Comparison of ENCODE assay signal across 1 cellular context in the genomic region with DNA sequence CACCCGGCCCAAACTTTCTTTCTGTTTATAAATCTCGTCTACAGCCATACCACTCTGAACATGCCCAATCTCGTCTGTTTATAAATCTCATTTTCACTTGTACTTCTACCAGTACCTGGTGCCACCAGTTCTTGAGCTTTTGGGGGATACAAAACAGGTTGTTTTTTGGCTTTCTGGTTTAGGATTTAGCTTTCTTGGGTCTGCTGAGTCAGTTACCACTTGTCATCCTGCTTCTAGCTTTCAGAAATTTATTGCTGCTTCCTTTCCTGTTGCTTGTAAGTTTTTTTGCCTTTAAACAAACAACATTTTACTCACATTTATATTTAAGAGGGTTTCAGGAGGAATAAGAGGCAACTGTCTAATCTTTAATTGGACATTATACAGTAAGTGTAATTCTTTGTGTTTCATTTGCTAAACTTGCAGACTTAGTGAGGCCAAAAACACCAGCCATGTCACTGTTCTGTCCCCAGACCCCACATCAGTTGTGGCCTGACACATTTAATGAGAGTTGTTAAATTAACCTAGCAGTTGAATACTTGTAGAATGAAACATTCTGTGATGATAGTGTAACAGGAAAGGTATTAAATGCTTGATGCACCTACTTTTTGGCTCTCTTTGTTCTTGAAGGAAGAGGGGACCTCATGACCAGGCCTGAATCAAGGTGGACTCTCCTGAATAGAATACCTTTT.
TF ChIP-seq lines count a peak whose summit lies in the region.

No MANE protein-coding gene starts in this region.

TF ChIP-seq in K562, 482 proteins besides CTCF, POLR2A, EP300 and RAD21:
- TF ChIP-seq ZKSCAN1 (IDR thresholded peaks at IDR 0.05; ENCODE audit: low read depth, low read length), result no peak
- TF ChIP-seq, protein P1, sequence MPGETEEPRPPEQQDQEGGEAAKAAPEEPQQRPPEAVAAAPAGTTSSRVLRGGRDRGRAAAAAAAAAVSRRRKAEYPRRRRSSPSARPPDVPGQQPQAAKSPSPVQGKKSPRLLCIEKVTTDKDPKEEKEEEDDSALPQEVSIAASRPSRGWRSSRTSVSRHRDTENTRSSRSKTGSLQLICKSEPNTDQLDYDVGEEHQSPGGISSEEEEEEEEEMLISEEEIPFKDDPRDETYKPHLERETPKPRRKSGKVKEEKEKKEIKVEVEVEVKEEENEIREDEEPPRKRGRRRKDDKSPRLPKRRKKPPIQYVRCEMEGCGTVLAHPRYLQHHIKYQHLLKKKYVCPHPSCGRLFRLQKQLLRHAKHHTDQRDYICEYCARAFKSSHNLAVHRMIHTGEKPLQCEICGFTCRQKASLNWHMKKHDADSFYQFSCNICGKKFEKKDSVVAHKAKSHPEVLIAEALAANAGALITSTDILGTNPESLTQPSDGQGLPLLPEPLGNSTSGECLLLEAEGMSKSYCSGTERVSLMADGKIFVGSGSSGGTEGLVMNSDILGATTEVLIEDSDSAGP (CRISPR knock-in tag; IDR thresholded peaks at IDR 0.05), result no peak
- TF ChIP-seq C11orf30 (IDR thresholded peaks at IDR 0.05; ENCODE audit: low read depth), result peak; percentile 32; the same call in 1 of the 2 replicates
- TF ChIP-seq, protein P2, sequence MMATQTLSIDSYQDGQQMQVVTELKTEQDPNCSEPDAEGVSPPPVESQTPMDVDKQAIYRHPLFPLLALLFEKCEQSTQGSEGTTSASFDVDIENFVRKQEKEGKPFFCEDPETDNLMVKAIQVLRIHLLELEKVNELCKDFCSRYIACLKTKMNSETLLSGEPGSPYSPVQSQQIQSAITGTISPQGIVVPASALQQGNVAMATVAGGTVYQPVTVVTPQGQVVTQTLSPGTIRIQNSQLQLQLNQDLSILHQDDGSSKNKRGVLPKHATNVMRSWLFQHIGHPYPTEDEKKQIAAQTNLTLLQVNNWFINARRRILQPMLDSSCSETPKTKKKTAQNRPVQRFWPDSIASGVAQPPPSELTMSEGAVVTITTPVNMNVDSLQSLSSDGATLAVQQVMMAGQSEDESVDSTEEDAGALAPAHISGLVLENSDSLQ (IDR thresholded peaks at IDR 0.05), result peak; percentile 31; the same call in 1 of the 2 replicates
- no peak for TF ChIP-seq SMAD4 (CRISPR knock-in tag; conservative IDR thresholded peaks at IDR 0.05)
- TF ChIP-seq ZNF583 (CRISPR knock-in tag; IDR thresholded peaks at IDR 0.05), result no peak
- peak in 1 of 2 experiments; percentile 21; a peak in 1 of 4 replicates for TF ChIP-seq FOXA3 (CRISPR knock-in tag; conservative IDR thresholded peaks at IDR 0.05 in 1 of 2, IDR thresholded peaks at IDR 0.05 in 1 of 2)
- TF ChIP-seq, protein P3, sequence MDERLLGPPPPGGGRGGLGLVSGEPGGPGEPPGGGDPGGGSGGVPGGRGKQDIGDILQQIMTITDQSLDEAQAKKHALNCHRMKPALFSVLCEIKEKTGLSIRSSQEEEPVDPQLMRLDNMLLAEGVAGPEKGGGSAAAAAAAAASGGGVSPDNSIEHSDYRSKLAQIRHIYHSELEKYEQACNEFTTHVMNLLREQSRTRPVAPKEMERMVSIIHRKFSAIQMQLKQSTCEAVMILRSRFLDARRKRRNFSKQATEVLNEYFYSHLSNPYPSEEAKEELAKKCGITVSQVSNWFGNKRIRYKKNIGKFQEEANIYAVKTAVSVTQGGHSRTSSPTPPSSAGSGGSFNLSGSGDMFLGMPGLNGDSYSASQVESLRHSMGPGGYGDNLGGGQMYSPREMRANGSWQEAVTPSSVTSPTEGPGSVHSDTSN (CRISPR knock-in tag; IDR thresholded peaks at IDR 0.05; ENCODE audit: low read depth), result no peak
- TF ChIP-seq, protein P3 (tag; conservative IDR thresholded peaks at IDR 0.05; ENCODE audit: low read depth), result peak; percentile 65
- TF ChIP-seq SMARCA4 (IDR thresholded peaks at IDR 0.05), result peak; percentile 32; the same call in 1 of the 2 replicates
- no peak for TF ChIP-seq ZNF124 (CRISPR knock-in tag; IDR thresholded peaks at IDR 0.05)
- TF ChIP-seq NFE2 (IDR thresholded peaks at IDR 0.05; ENCODE audit: low read depth), result peak; percentile 35; the same call in 1 of the 2 replicates
- peak; percentile 53 for TF ChIP-seq ZNF316 (IDR thresholded peaks at IDR 0.05)
- TF ChIP-seq, protein P4, sequence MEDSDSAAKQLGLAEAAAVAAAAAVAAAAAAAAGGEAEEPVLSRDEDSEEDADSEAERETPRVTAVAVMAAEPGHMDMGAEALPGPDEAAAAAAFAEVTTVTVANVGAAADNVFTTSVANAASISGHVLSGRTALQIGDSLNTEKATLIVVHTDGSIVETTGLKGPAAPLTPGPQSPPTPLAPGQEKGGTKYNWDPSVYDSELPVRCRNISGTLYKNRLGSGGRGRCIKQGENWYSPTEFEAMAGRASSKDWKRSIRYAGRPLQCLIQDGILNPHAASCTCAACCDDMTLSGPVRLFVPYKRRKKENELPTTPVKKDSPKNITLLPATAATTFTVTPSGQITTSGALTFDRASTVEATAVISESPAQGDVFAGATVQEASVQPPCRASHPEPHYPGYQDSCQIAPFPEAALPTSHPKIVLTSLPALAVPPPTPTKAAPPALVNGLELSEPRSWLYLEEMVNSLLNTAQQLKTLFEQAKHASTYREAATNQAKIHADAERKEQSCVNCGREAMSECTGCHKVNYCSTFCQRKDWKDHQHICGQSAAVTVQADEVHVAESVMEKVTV (CRISPR knock-in tag; IDR thresholded peaks at IDR 0.05), result no peak
- TF ChIP-seq MEIS2 (IDR thresholded peaks at IDR 0.05; ENCODE audit: partially characterized antibody), result peak; percentile 72
